ENCODE assay signal across 21 cellular contexts in the genomic region with DNA sequence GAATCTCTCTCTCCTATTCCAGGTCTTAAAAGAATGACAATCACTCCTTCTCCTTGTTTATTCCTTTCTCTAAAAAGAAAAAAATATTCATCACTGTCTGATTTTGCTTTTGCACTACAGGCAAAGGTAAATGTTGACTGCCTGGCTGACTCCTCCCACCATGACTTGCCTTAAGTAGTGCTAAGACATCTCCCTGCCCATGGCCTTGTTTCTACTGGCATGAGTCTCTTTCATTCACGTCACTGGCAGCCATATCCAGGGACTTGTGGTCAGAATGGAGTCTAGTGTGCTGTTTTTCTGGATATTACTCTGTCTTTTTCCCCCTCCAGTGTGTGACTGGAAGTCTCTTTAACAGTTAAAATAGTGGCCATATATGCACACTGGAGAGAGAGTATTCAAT.
DNase-seq lines count a peak whose midpoint lies in the region; ATAC-seq, FAIRE-seq and TF ChIP-seq lines count a peak whose summit lies in the region.
"Had no signal": no experiment of that assay in that cellular context is flagged by ENCODE, and none has a peak within 500 bp of the region (broad histone marks: within the 10 kb centered on the region; RNA-seq: fewer than 3 reads in every experiment).

No MANE protein-coding gene starts in this region.

- no peak overlapping the region for H3K27ac Mint-ChIP-seq in activated T-helper 17 cell treated with anti-CD3 and anti-CD28 coated beads, Interleukin-2, amount 50 U/mL, for 72 hours
- H3K27ac Mint-ChIP-seq in stimulated activated effector memory CD8-positive, alpha-beta T cell treated with anti-CD3 and anti-CD28 coated beads, Interleukin-12 subunit alpha, Interleukin-12 subunit beta, amount 100 ng/mL, for 72 hours = peak overlapping the region; percentile 40
- H3K27ac Mint-ChIP-seq: activated naive CD8-positive, alpha-beta T cell; CD4-positive, alpha-beta memory T cell; endodermal cell; naive thymus-derived CD4-positive, alpha-beta T cell had no signal

- no peak for DNase-seq in left ventricle myocardium superior
- DNase-seq in Right ventricle myocardium superior = no peak
- peak; percentile 81 for DNase-seq in fibroblast of peridontal ligament (ENCODE audit: extremely low read depth)
- DNase-seq in stimulated activated effector memory CD8-positive, alpha-beta T cell treated with anti-CD3 and anti-CD28 coated beads, Interleukin-12 subunit alpha, Interleukin-12 subunit beta, amount 100 ng/mL, for 72 hours (ENCODE audit: low spot score in 2 of 2) = no peak
- DNase-seq in NCI-H446 (lab: John Stamatoyannopoulos, UW) = no peak
- DNase-seq in D721Med (ENCODE audit: insufficient read length, low spot score) = no peak
- DNase-seq: ACHN; activated T-cell treated with anti-CD3 and anti-CD28 coated beads for 4 hours; CD4-positive, alpha-beta memory T cell; endodermal cell; GOT3; lower lobe of right lung; MM.1S; naive thymus-derived CD4-positive, alpha-beta T cell; NCI-H2029; NCI-H524 treated with DMSO at 0.1 percent for 48 hours had no signal

- intact Hi-C loops in left ventricle myocardium superior (cut with micrococcal nuclease) (loop anchor here (5.0 to 10.0 kb wide), 2 partner anchors 740 to 787 kb away; no protein-coding TSS in a partner anchor), Right ventricle myocardium superior (cut with DNase I) (loop anchor here (5.0 kb wide), 1 partner anchor 740 kb away; no protein-coding TSS in a partner anchor)

- FAIRE-seq in D721Med (lab: Jason Lieb, UNC) = no peak

- H3K4me3 Mint-ChIP-seq in activated T-helper 17 cell treated with anti-CD3 and anti-CD28 coated beads, Interleukin-2, amount 50 U/mL, for 72 hours = no peak overlapping the region
- H3K4me3 Mint-ChIP-seq in stimulated activated effector memory CD8-positive, alpha-beta T cell treated with anti-CD3 and anti-CD28 coated beads, Interleukin-12 subunit alpha, Interleukin-12 subunit beta, amount 100 ng/mL, for 72 hours = no peak overlapping the region
- H3K4me3 Mint-ChIP-seq: activated naive CD8-positive, alpha-beta T cell; CD4-positive, alpha-beta memory T cell; central memory CD8-positive, alpha-beta T cell; endodermal cell; naive thymus-derived CD4-positive, alpha-beta T cell had no signal

- H3K27me3 Mint-ChIP-seq in activated T-helper 17 cell treated with anti-CD3 and anti-CD28 coated beads, Interleukin-2, amount 50 U/mL, for 72 hours = no peaks in the 10 kb centered on the region
- H3K27me3 Mint-ChIP-seq: activated naive CD8-positive, alpha-beta T cell; CD4-positive, alpha-beta memory T cell; central memory CD8-positive, alpha-beta T cell; naive thymus-derived CD4-positive, alpha-beta T cell had no signal

- no peaks in the 10 kb centered on the region for H3K36me3 Mint-ChIP-seq in activated T-helper 17 cell treated with anti-CD3 and anti-CD28 coated beads, Interleukin-2, amount 50 U/mL, for 72 hours (ENCODE audit: low read depth)
- H3K36me3 Mint-ChIP-seq in stimulated activated effector memory CD8-positive, alpha-beta T cell treated with anti-CD3 and anti-CD28 coated beads, Interleukin-12 subunit alpha, Interleukin-12 subunit beta, amount 100 ng/mL, for 72 hours = no peaks in the 10 kb centered on the region
- H3K36me3 Mint-ChIP-seq: activated naive CD8-positive, alpha-beta T cell; CD4-positive, alpha-beta memory T cell had no signal

- no peak for TF ChIP-seq CTCF in D721Med (IDR thresholded peaks at IDR 0.05; ENCODE audit: insufficient read depth, missing control alignments)

- peaks cover 5% of the 10 kb centered on the region for H3K4me1 Mint-ChIP-seq in activated T-helper 17 cell treated with anti-CD3 and anti-CD28 coated beads, Interleukin-2, amount 50 U/mL, for 72 hours
- H3K4me1 Mint-ChIP-seq in stimulated activated effector memory CD8-positive, alpha-beta T cell treated with anti-CD3 and anti-CD28 coated beads, Interleukin-12 subunit alpha, Interleukin-12 subunit beta, amount 100 ng/mL, for 72 hours = no peaks in the 10 kb centered on the region
- H3K4me1 Mint-ChIP-seq: endodermal cell had no signal

- ATAC-seq in left ventricle myocardium superior (peak; percentile 39), Right ventricle myocardium superior (ENCODE audit: poor library complexity) (no peak), HG03039 (IDR thresholded peaks at IDR 0.05; ENCODE audit: unreplicated experiment) (no peak)
- peak; percentile 51 for ATAC-seq in activated T-helper 17 cell treated with anti-CD3 and anti-CD28 coated beads, Interleukin-2, amount 50 U/mL, for 72 hours (replicated peaks)
- no peak for ATAC-seq in stimulated activated effector memory CD8-positive, alpha-beta T cell treated with anti-CD3 and anti-CD28 coated beads, Interleukin-12 subunit alpha, Interleukin-12 subunit beta, amount 100 ng/mL, for 72 hours
- ATAC-seq: gastroesophageal sphincter; naive thymus-derived CD4-positive, alpha-beta T cell had no signal

- no peaks in the 10 kb centered on the region for H3K9me3 Mint-ChIP-seq in activated T-helper 17 cell treated with anti-CD3 and anti-CD28 coated beads, Interleukin-2, amount 50 U/mL, for 72 hours
- H3K9me3 Mint-ChIP-seq in stimulated activated effector memory CD8-positive, alpha-beta T cell treated with anti-CD3 and anti-CD28 coated beads, Interleukin-12 subunit alpha, Interleukin-12 subunit beta, amount 100 ng/mL, for 72 hours = no peaks in the 10 kb centered on the region
- H3K9me3 Mint-ChIP-seq: central memory CD8-positive, alpha-beta T cell had no signal

Comparison
In these comparisons a context has a peak if more than half of its experiments do, and no peak if none do; other contexts are left out.
1. ATAC-seq: peak in left ventricle myocardium superior (single experiment) and activated T-helper 17 cell treated with anti-CD3 and anti-CD28 coated beads, Interleukin-2, amount 50 U/mL, for 72 hours (single experiment); none in Right ventricle myocardium superior (single experiment), stimulated activated effector memory CD8-positive, alpha-beta T cell treated with anti-CD3 and anti-CD28 coated beads, Interleukin-12 subunit alpha, Interleukin-12 subunit beta, amount 100 ng/mL, for 72 hours (single experiment) and HG03039 (single experiment).